8 cellular contexts compared by ENCODE assay signal in genomic region chr9:112867275-112867991, GRCh38. TPM values are rescaled to one million over a fixed set of nuclear protein-coding genes. Genes with fewer than 3 reads are reported as not detected.
DNase-seq lines count a peak whose midpoint lies in the region; ATAC-seq and TF ChIP-seq lines count a peak whose summit lies in the region.

No MANE protein-coding gene starts in this region.

- ATAC-seq in lung (ENCODE audit: insufficient read depth, low FRiP score) (peak; percentile 82), GM18867 (IDR thresholded peaks at IDR 0.05; ENCODE audit: unreplicated experiment) (no peak)

- peaks cover 0 to 15% of the 10 kb centered on the region in 2 donors for H3K4me1 ChIP-seq in lung (ENCODE audit: control insufficient read depth in 2 of 2, insufficient read depth in 2 of 2, low read length in 2 of 2)

- DNase-seq in CD14-positive monocyte (ENCODE audit: low spot score) (no peak), LHCN-M2 (ENCODE audit: low read depth) (peak; percentile 72), amniotic epithelial cell (ENCODE audit: low read depth) (peak; percentile 94), lung (ENCODE audit: low spot score) (peak; percentile 85), cerebellar nuclear complex (lab: John Stamatoyannopoulos, UW) (no peak), DMS79 (lab: John Stamatoyannopoulos, UW) (no peak)
- DNase-seq in activated T-helper 2 cell treated with anti-CD3 and anti-CD28 coated beads, Interferon-gamma antibody, Interleukin-2, Interleukin-4, amounts not matched to agents 10 μg/mL and 5 μg/mL and 100 μg/mL, durations not matched to agents 14 hours and 24 hours and 36 hours (ENCODE audit: low spot score): no peak

- no peaks in the 10 kb centered on the region for H3K9me3 Mint-ChIP-seq in CD14-positive monocyte
- no peaks in the 10 kb centered on the region for H3K9me3 Mint-ChIP-seq in activated T-helper 2 cell treated with anti-CD3 and anti-CD28 coated beads, Interferon-gamma antibody, Interleukin-2, Interleukin-4, amounts not matched to agents 10 μg/mL and 5 μg/mL and 100 μg/mL, durations not matched to agents 14 hours and 24 hours and 36 hours

- intact Hi-C loops in CD14-positive monocyte (cut with micrococcal nuclease): no loop called here
- intact Hi-C loops in activated T-helper 2 cell treated with anti-CD3 and anti-CD28 coated beads, Interferon-gamma antibody, Interleukin-2, Interleukin-4, amounts not matched to agents 10 μg/mL and 5 μg/mL and 100 μg/mL, durations not matched to agents 14 hours and 24 hours and 36 hours (cut with micrococcal nuclease): no loop called here

- peaks cover 75% of the 10 kb centered on the region for H3K4me1 Mint-ChIP-seq in CD14-positive monocyte
- peaks cover 11% of the 10 kb centered on the region for H3K4me1 Mint-ChIP-seq in activated T-helper 2 cell treated with anti-CD3 and anti-CD28 coated beads, Interferon-gamma antibody, Interleukin-2, Interleukin-4, amounts not matched to agents 10 μg/mL and 5 μg/mL and 100 μg/mL, durations not matched to agents 14 hours and 24 hours and 36 hours (ENCODE audit: low read depth)

- H3K9me3 ChIP-seq in lung (ENCODE audit: control insufficient read depth in 2 of 2, insufficient read depth in 1 of 2, low read length in 1 of 2): peaks cover 0 to 2% of the 10 kb centered on the region in 2 donors

- TF ChIP-seq CTCF in CD14-positive monocyte (IDR thresholded peaks at IDR 0.05) (no peak), lung (IDR thresholded peaks at IDR 0.05; ENCODE audit: control extremely low read depth, extremely low read depth) (no peak)

- peaks cover 4 to 15% of the 10 kb centered on the region in 2 donors for H3K36me3 ChIP-seq in lung (ENCODE audit: control insufficient read depth in 2 of 2, insufficient read depth in 2 of 2, low read length in 2 of 2)

- H3K4me3 ChIP-seq in lung: no peak overlapping the region

- H3K4me3 Mint-ChIP-seq in CD14-positive monocyte: peak overlapping the region; percentile 51 to 68
- no peak overlapping the region for H3K4me3 Mint-ChIP-seq in activated T-helper 2 cell treated with anti-CD3 and anti-CD28 coated beads, Interferon-gamma antibody, Interleukin-2, Interleukin-4, amounts not matched to agents 10 μg/mL and 5 μg/mL and 100 μg/mL, durations not matched to agents 14 hours and 24 hours and 36 hours (ENCODE audit: low read depth)

- peaks cover 42 to 68% of the 10 kb centered on the region in 2 donors for H3K36me3 Mint-ChIP-seq in CD14-positive monocyte
- H3K36me3 Mint-ChIP-seq in activated T-helper 2 cell treated with anti-CD3 and anti-CD28 coated beads, Interferon-gamma antibody, Interleukin-2, Interleukin-4, amounts not matched to agents 10 μg/mL and 5 μg/mL and 100 μg/mL, durations not matched to agents 14 hours and 24 hours and 36 hours (ENCODE audit: low read depth): no peaks in the 10 kb centered on the region

- 41 to 61% methylated on average over 3 of the region's 3 CpGs for WGBS in lung, 2 donors

- H3K27me3 ChIP-seq in lung (ENCODE audit: control insufficient read depth, insufficient read depth): no peaks in the 10 kb centered on the region

- H3K27ac Mint-ChIP-seq in CD14-positive monocyte: peak overlapping the region; percentile 92 to 98 (median 95)
- H3K27ac Mint-ChIP-seq in activated T-helper 2 cell treated with anti-CD3 and anti-CD28 coated beads, Interferon-gamma antibody, Interleukin-2, Interleukin-4, amounts not matched to agents 10 μg/mL and 5 μg/mL and 100 μg/mL, durations not matched to agents 14 hours and 24 hours and 36 hours: no peak overlapping the region

- no peak overlapping the region for H3K27ac ChIP-seq in lung (ENCODE audit: low read depth in 1 of 2, low read length in 1 of 2)

- peaks cover 0 to 5% (median 2%) of the 10 kb centered on the region in 3 donors for H3K27me3 Mint-ChIP-seq in CD14-positive monocyte (ENCODE audit: low read depth in 3 of 3)
- no peaks in the 10 kb centered on the region for H3K27me3 Mint-ChIP-seq in activated T-helper 2 cell treated with anti-CD3 and anti-CD28 coated beads, Interferon-gamma antibody, Interleukin-2, Interleukin-4, amounts not matched to agents 10 μg/mL and 5 μg/mL and 100 μg/mL, durations not matched to agents 14 hours and 24 hours and 36 hours (ENCODE audit: low read depth)

RNA-seq across cellular contexts. Expression of gene SLC46A2, which starts 23.2 kb away (rescaled TPM):
- 10 to 100 TPM; 45.1 to 87.0 TPM for polyA plus RNA-seq in CD14-positive monocyte
- total RNA-seq in LHCN-M2 (2014; rRNA removed): not detected in 2 replicates
- polyA plus RNA-seq in LHCN-M2 (2012): not detected
- total RNA-seq in lung: 10 to 100 TPM in 1 of 2 donors, under 1 TPM in 1; 0.20 to 15.6 TPM
- polyA plus RNA-seq in lung: 10 to 100 TPM; 11.6 to 18.5 TPM
- not detected in 2 replicates for total RNA-seq in activated T-helper 2 cell treated with anti-CD3 and anti-CD28 coated beads, Interferon-gamma antibody, Interleukin-2, Interleukin-4, amounts not matched to agents 10 μg/mL and 5 μg/mL and 100 μg/mL, durations not matched to agents 14 hours and 24 hours and 36 hours

Comparison
In these comparisons a context has a peak if more than half of its experiments do, and no peak if none do; other contexts are left out.
1. DNase-seq: peak in LHCN-M2 (single experiment), amniotic epithelial cell (single experiment) and lung (single experiment); none in CD14-positive monocyte (single experiment), cerebellar nuclear complex (0 of 2), DMS79 (single experiment) and activated T-helper 2 cell treated with anti-CD3 and anti-CD28 coated beads, Interferon-gamma antibody, Interleukin-2, Interleukin-4, amounts not matched to agents 10 μg/mL and 5 μg/mL and 100 μg/mL, durations not matched to agents 14 hours and 24 hours and 36 hours (single experiment).